ENCODE assay signal across 1 cellular context in genomic region chr7:139370943-139371313, GRCh38.
A peak's percentile ranks its signal among the peaks of the same experiment; 100 is the strongest.
TF ChIP-seq lines count a peak whose summit lies in the region.

No MANE protein-coding gene starts in this region.

TF ChIP-seq in GM12878, 131 proteins besides CTCF, POLR2A, EP300 and RAD21:
- no peak for TF ChIP-seq SRF (IDR thresholded peaks at IDR 0.05; ENCODE audit: low read depth in 2 of 2, low read length in 2 of 2)
- TF ChIP-seq POLR2AphosphoS5 (IDR thresholded peaks at IDR 0.05; ENCODE audit: low read length) = peak; percentile 56; the same call in 1 of the 2 replicates
- TF ChIP-seq IRF5 (IDR thresholded peaks at IDR 0.05; ENCODE audit: borderline replicate concordance) = no peak
- TF ChIP-seq ASH2L (IDR thresholded peaks at IDR 0.05; ENCODE audit: borderline replicate concordance, low read depth) = no peak
- no peak for TF ChIP-seq EED (IDR thresholded peaks at IDR 0.05; ENCODE audit: low read depth)
- no peak for TF ChIP-seq ZNF622 (IDR thresholded peaks at IDR 0.05)
- no peak for TF ChIP-seq SP1 (IDR thresholded peaks at IDR 0.05; ENCODE audit: low read depth, low read length)
